1 cellular context compared by ENCODE assay signal in genomic region chr20:31547017-31547675, GRCh38.
TF ChIP-seq lines count a peak whose summit lies in the region.

No MANE protein-coding gene starts in this region.

TF ChIP-seq in K562, 482 proteins besides CTCF, POLR2A, EP300 and RAD21 (continued from another document and continues in another):
- TF ChIP-seq, protein P1, sequence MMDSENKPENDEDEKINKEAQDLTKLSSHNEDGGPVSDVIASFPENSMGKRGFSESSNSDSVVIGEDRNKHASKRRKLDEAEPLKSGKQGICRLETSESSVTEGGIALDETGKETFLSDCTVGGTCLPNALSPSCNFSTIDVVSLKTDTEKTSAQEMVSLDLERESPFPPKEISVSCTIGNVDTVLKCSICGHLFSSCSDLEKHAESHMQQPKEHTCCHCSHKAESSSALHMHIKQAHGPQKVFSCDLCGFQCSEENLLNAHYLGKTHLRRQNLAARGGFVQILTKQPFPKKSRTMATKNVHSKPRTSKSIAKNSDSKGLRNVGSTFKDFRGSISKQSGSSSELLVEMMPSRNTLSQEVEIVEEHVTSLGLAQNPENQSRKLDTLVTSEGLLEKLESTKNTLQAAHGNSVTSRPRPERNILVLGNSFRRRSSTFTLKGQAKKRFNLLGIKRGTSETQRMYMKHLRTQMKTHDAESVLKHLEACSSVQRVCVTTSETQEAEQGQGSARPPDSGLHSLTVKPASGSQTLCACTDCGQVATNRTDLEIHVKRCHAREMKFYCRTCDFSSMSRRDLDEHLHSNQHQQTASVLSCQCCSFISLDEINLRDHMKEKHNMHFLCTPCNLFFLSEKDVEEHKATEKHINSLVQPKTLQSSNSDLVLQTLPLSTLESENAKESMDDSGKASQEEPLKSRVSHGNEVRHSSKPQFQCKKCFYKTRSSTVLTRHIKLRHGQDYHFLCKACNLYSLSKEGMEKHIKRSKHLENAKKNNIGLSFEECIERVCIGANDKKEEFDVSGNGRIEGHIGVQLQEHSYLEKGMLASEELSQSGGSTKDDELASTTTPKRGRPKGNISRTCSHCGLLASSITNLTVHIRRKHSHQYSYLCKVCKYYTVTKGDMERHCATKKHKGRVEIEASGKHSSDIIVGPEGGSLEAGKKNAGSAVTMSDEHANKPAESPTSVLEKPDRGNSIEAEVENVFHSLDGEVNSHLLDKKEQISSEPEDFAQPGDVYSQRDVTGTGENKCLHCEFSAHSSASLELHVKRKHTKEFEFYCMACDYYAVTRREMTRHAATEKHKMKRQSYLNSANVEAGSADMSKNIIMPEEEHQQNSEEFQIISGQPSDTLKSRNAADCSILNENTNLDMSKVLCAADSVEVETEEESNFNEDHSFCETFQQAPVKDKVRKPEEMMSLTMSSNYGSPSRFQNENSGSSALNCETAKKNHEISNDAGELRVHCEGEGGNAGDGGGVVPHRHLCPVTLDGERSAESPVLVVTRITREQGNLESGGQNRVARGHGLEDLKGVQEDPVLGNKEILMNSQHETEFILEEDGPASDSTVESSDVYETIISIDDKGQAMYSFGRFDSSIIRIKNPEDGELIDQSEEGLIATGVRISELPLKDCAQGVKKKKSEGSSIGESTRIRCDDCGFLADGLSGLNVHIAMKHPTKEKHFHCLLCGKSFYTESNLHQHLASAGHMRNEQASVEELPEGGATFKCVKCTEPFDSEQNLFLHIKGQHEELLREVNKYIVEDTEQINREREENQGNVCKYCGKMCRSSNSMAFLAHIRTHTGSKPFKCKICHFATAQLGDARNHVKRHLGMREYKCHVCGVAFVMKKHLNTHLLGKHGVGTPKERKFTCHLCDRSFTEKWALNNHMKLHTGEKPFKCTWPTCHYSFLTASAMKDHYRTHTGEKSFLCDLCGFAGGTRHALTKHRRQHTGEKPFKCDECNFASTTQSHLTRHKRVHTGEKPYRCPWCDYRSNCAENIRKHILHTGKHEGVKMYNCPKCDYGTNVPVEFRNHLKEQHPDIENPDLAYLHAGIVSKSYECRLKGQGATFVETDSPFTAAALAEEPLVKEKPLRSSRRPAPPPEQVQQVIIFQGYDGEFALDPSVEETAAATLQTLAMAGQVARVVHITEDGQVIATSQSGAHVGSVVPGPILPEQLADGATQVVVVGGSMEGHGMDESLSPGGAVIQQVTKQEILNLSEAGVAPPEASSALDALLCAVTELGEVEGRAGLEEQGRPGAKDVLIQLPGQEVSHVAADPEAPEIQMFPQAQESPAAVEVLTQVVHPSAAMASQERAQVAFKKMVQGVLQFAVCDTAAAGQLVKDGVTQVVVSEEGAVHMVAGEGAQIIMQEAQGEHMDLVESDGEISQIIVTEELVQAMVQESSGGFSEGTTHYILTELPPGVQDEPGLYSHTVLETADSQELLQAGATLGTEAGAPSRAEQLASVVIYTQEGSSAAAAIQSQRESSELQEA (IDR thresholded peaks at IDR 0.05; ENCODE audit: low read depth): no peak
- TF ChIP-seq KDM5B (IDR thresholded peaks at IDR 0.05; ENCODE audit: insufficient replicate concordance, low read depth, low read length) (peak; percentile 56), XRCC3 (IDR thresholded peaks at IDR 0.05) (no peak), MXI1 (IDR thresholded peaks at IDR 0.05; ENCODE audit: low read depth, low read length) (0 out of 2 replicates have a peak, but pooled peaks have one; percentile 15), ZNF431 (CRISPR knock-in tag; IDR thresholded peaks at IDR 0.05) (no peak), BCL6 (CRISPR knock-in tag; IDR thresholded peaks at IDR 0.05) (no peak), SUPT5H (IDR thresholded peaks at IDR 0.05) (peak; percentile 77), ZBTB8A (IDR thresholded peaks at IDR 0.05; ENCODE audit: partially characterized antibody) (no peak), POLR2G (IDR thresholded peaks at IDR 0.05; ENCODE audit: low read depth, low read length) (peak; percentile 82), PHB (CRISPR knock-in tag; IDR thresholded peaks at IDR 0.05) (no peak), NFIC (IDR thresholded peaks at IDR 0.05) (no peak), RCOR1 (IDR thresholded peaks at IDR 0.05; ENCODE audit: borderline replicate concordance in 1 of 2, low read depth in 2 of 2, low read length in 2 of 2) (no peak), SMC3 (conservative IDR thresholded peaks at IDR 0.05; ENCODE audit: insufficient read depth, low read depth, low read length) (no peak), FOXA1 (IDR thresholded peaks at IDR 0.05; ENCODE audit: borderline replicate concordance) (no peak), ARID3A (IDR thresholded peaks at IDR 0.05; ENCODE audit: borderline replicate concordance, low read depth, low read length) (no peak), JUND (IDR thresholded peaks at IDR 0.05; ENCODE audit: borderline replicate concordance, low read depth, low read length) (peak; percentile 86), JUND (tag; IDR thresholded peaks at IDR 0.05; ENCODE audit: borderline replicate concordance, low read depth, low read length) (peak; percentile 83; the same call in 2 of the 3 replicates), POLR2B (IDR thresholded peaks at IDR 0.05; ENCODE audit: low read depth, partially characterized antibody) (peak; percentile 61), ARID2 (IDR thresholded peaks at IDR 0.05) (no peak), TAF9B (IDR thresholded peaks at IDR 0.05; ENCODE audit: partially characterized antibody) (peak; percentile 52), MYBL2 (IDR thresholded peaks at IDR 0.05; ENCODE audit: low read depth) (no peak), MYBL2 (CRISPR knock-in tag; IDR thresholded peaks at IDR 0.05; ENCODE audit: borderline replicate concordance) (no peak), HMGXB4 (CRISPR knock-in tag; IDR thresholded peaks at IDR 0.05) (no peak), ZBTB11 (CRISPR knock-in tag; IDR thresholded peaks at IDR 0.05) (0 out of 6 replicates have a peak, but pooled peaks of 1 of the 3 experiments have one; percentile 34), ZNF140 (CRISPR knock-in tag; IDR thresholded peaks at IDR 0.05) (no peak), RBBP5 (IDR thresholded peaks at IDR 0.05; ENCODE audit: borderline replicate concordance, insufficient read depth, low read length, poor library complexity, severe bottlenecking) (peak; percentile 21), CHCHD3 (CRISPR knock-in tag; IDR thresholded peaks at IDR 0.05) (no peak), MYC (IDR thresholded peaks at IDR 0.05; ENCODE audit: low read depth, low read length) (peak; percentile 98), MYC (CRISPR knock-in tag; IDR thresholded peaks at IDR 0.05; ENCODE audit: borderline replicate concordance, low read depth) (no peak), MLLT1 (IDR thresholded peaks at IDR 0.05) (no peak), NRF1 (conservative IDR thresholded peaks at IDR 0.05 in 1 of 2, IDR thresholded peaks at IDR 0.05 in 1 of 2) (peak; percentile 66 to 74), FOXJ2 (tag; IDR thresholded peaks at IDR 0.05) (no peak), MCM3 (IDR thresholded peaks at IDR 0.05) (no peak), CBX2 (IDR thresholded peaks at IDR 0.05; ENCODE audit: insufficient read depth, low read length, poor library complexity, severe bottlenecking) (no peak), CBX1 (IDR thresholded peaks at IDR 0.05; ENCODE audit: low read depth) (no peak), ZNF75A (CRISPR knock-in tag; IDR thresholded peaks at IDR 0.05) (no peak), ZNF277 (CRISPR knock-in tag; IDR thresholded peaks at IDR 0.05; ENCODE audit: borderline replicate concordance) (no peak)
- TF ChIP-seq, protein P2, sequence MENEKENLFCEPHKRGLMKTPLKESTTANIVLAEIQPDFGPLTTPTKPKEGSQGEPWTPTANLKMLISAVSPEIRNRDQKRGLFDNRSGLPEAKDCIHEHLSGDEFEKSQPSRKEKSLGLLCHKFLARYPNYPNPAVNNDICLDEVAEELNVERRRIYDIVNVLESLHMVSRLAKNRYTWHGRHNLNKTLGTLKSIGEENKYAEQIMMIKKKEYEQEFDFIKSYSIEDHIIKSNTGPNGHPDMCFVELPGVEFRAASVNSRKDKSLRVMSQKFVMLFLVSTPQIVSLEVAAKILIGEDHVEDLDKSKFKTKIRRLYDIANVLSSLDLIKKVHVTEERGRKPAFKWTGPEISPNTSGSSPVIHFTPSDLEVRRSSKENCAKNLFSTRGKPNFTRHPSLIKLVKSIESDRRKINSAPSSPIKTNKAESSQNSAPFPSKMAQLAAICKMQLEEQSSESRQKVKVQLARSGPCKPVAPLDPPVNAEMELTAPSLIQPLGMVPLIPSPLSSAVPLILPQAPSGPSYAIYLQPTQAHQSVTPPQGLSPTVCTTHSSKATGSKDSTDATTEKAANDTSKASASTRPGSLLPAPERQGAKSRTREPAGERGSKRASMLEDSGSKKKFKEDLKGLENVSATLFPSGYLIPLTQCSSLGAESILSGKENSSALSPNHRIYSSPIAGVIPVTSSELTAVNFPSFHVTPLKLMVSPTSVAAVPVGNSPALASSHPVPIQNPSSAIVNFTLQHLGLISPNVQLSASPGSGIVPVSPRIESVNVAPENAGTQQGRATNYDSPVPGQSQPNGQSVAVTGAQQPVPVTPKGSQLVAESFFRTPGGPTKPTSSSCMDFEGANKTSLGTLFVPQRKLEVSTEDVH (IDR thresholded peaks at IDR 0.05; ENCODE audit: low read depth, partially characterized antibody): peak; percentile 69
- TF ChIP-seq, protein P3, sequence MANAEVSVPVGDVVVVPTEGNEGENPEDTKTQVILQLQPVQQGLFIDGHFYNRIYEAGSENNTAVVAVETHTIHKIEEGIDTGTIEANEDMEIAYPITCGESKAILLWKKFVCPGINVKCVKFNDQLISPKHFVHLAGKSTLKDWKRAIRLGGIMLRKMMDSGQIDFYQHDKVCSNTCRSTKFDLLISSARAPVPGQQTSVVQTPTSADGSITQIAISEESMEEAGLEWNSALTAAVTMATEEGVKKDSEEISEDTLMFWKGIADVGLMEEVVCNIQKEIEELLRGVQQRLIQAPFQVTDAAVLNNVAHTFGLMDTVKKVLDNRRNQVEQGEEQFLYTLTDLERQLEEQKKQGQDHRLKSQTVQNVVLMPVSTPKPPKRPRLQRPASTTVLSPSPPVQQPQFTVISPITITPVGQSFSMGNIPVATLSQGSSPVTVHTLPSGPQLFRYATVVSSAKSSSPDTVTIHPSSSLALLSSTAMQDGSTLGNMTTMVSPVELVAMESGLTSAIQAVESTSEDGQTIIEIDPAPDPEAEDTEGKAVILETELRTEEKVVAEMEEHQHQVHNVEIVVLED (CRISPR knock-in tag; IDR thresholded peaks at IDR 0.05): no peak
